8 cellular contexts compared by ENCODE assay signal in the genomic region with DNA sequence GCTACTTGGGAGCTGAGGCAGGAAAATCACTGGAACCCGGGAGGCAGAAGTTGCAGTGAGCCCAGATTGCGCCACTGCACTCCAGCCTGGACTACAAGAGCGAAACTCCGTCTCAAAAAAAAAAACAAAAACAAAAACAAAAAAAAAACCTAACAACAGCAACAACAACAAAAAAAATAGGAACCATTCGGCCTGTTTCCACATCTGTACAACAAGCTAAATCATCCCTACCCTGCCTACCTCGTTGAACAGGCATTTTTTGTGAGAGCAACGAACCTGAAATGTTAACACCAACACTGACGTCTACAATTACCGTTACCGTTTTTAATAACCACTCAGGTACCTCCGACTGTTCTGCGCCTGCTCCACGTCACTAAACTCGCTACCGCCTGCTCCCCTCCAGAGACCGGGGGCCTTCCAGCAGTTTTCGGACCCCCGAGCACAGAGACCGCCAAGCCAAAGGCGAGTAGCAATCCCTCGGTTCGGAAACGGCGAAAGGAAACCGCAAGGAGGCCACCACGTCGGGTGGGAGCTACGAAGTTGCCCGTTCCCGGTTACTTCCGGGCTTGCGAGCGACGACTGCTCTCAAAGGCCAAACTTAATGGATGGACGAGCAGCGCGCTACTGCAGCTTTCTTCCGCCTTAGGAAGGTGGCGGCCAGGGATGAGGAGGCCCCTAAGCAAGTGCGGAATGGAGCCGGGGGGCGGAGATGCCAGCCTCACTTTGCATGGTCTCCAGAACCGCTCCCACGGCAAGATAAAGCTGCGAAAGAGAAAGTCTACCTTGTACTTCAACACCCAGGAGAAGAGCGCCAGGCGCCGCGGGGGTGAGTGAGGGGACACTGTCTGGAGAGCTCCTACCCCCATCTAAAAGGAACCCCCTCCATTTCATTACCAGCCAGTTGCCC. TPM values are rescaled to one million over a fixed set of nuclear protein-coding genes. Genes with fewer than 3 reads are reported as not detected.
DNase-seq lines count a peak whose midpoint lies in the region; ATAC-seq and TF ChIP-seq lines count a peak whose summit lies in the region.

A gene (plus strand): TSS at position 635 of the 907 bp plus-strand sequence. CDS start 29 bp downstream, at position 664.
A gene with protein sequence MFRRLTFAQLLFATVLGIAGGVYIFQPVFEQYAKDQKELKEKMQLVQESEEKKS (minus strand): TSS at position 536 of the 907 bp plus-strand sequence. CDS start 1,331 bp downstream, outside the sequence.

- peak within 1 kb of the TSS; percentile 88 for H2AFZ ChIP-seq in PC-3 (ENCODE audit: low read length)

- intact Hi-C loops in PC-3 (cut with micrococcal nuclease): loop anchor here (2.0 to 5.0 kb wide), 2 partner anchors 88 to 116 kb away; a partner anchor contains a TSS

- peak within 1 kb of the TSS; percentile 82 for H3K27ac ChIP-seq in PC-3 (ENCODE audit: low read length)
- peak within 1 kb of the TSS; percentile 98 for H3K27ac ChIP-seq in muscle layer of duodenum (ENCODE audit: low read length)

- TSS peak; percentile 73 for BruUV-seq in PC-3 (replicated peaks; lab: Mats Ljungman, UMichigan)

- H3K9me2 ChIP-seq in PC-3 (replicated peaks; ENCODE audit: low read length): no peaks in the 10 kb centered on the region

- H3K9me3 ChIP-seq in PC-3 (ENCODE audit: low read length): no peaks in the 10 kb centered on the region
- no peaks in the 10 kb centered on the region for H3K9me3 ChIP-seq in muscle layer of duodenum (ENCODE audit: control insufficient read depth in 1 of 2, low read length in 2 of 2)

- no peak for TF ChIP-seq CTCF in PC-3 (conservative IDR thresholded peaks at IDR 0.05; ENCODE audit: low read depth, low read length)

- H3K27me3 Mint-ChIP-seq in IgD-negative memory B cell: no peaks in the 10 kb centered on the region

- peaks cover 45 to 58% (median 47%) of the 10 kb centered on the region in 3 donors for H3K4me1 Mint-ChIP-seq in IgD-negative memory B cell

- H3K27ac Mint-ChIP-seq in IgD-negative memory B cell: peak within 1 kb of the TSS; percentile 97 to 100 (median 100)

- H3K27me3 ChIP-seq in PC-3 (ENCODE audit: low read length) (no peaks in the 10 kb centered on the region), muscle layer of duodenum (ENCODE audit: low read depth, low read length) (no peaks in the 10 kb centered on the region)

- CTCF ChIA-PET in PC-3 (lab: Charles Lee): interaction anchor here (0.6 kb wide), 1 partner anchor 55 kb away, joined by 9 read pairs; no protein-coding TSS in a partner anchor

- peak; percentile 24 for DNase-seq in DMS153 treated with DMSO at 0.1 percent for 48 hours (lab: John Stamatoyannopoulos, UW; ENCODE audit: unreplicated experiment)
- peak; percentile 76 for DNase-seq in PC-3
- peak; percentile 82 for DNase-seq in activated T-cell treated with anti-CD3 and anti-CD28 coated beads, Interleukin-2, amount 50 U/mL, for 1 hour
- peak; percentile 59 for DNase-seq in stimulated activated CD8-positive, alpha-beta memory T cell treated with anti-CD3 and anti-CD28 coated beads, Interleukin-7, amount 100 ng/mL, for 24 hours (ENCODE audit: low read depth)

- ATAC-seq in GM21576 (IDR thresholded peaks at IDR 0.05; ENCODE audit: unreplicated experiment) (peak; percentile 91), PC-3 (peak; percentile 90), esophagus mucosa (peak; percentile 94)

- peak within 1 kb of the TSS; percentile 93 for H3K4me3 ChIP-seq in PC-3 (ENCODE audit: low read length)
- H3K4me3 ChIP-seq in muscle layer of duodenum (ENCODE audit: low read depth in 1 of 2, low read length in 2 of 2): peak within 1 kb of the TSS; percentile 89 to 99

- H3K9ac ChIP-seq in PC-3 (ENCODE audit: low read length): peak within 1 kb of the TSS; percentile 91

- H3K9me3 Mint-ChIP-seq in IgD-negative memory B cell: no peaks in the 10 kb centered on the region

- peaks cover 33% of the 10 kb centered on the region for H3K79me2 ChIP-seq in PC-3 (ENCODE audit: low read length)

- POLR2A ChIA-PET in PC-3 (lab: Charles Lee; ENCODE audit: unreplicated experiment): interaction anchor here (0.6 kb wide), 1 partner anchor 134 kb away, joined by 3 read pairs; no protein-coding TSS in a partner anchor

- peak within 1 kb of the TSS; percentile 75 for H3K4me2 ChIP-seq in PC-3 (ENCODE audit: low read length)

- no peaks in the 10 kb centered on the region for H3K36me3 ChIP-seq in PC-3 (ENCODE audit: low read depth, low read length)
- no peaks in the 10 kb centered on the region for H3K36me3 ChIP-seq in muscle layer of duodenum (ENCODE audit: control insufficient read depth in 1 of 2, insufficient read depth in 2 of 2, low read length in 2 of 2)

- H3K4me1 ChIP-seq in PC-3 (ENCODE audit: insufficient read depth, low read length): peaks cover 4% of the 10 kb centered on the region
- H3K4me1 ChIP-seq in muscle layer of duodenum (ENCODE audit: control insufficient read depth in 1 of 2, insufficient read depth in 2 of 2, low read length in 2 of 2): peaks cover 0 to 20% of the 10 kb centered on the region in 2 donors

- no peaks in the 10 kb centered on the region for H3F3A ChIP-seq in PC-3 (ENCODE audit: low read length, unreplicated experiment)

- H4K20me1 ChIP-seq in PC-3 (ENCODE audit: low read length): no peaks in the 10 kb centered on the region

- H3K4me3 Mint-ChIP-seq in IgD-negative memory B cell: peak within 1 kb of the TSS; percentile 97 to 99 (median 98)

- peaks cover 3% of the 10 kb centered on the region for H3K36me3 Mint-ChIP-seq in IgD-negative memory B cell

RNA-seq across cellular contexts. Expression of the first gene that starts in this region (rescaled TPM):
- 26.1 TPM for polyA plus RNA-seq in IgD-negative memory B cell
- total RNA-seq in PC-3 (2014; rRNA removed) (10.9 and 15.3 TPM in 2 replicates), esophagus mucosa (9.1 TPM)

RNA-seq across cellular contexts. Expression of the second gene that starts in this region (rescaled TPM):
- 36.0 TPM for polyA plus RNA-seq in IgD-negative memory B cell
- total RNA-seq in PC-3 (2014; rRNA removed) (8.4 and 8.6 TPM in 2 replicates), esophagus mucosa (4.5 TPM)

Comparison
In these comparisons a context has a peak if more than half of its experiments do, and no peak if none do; other contexts are left out.
1. Peak in every context shown above with its lines: DNase-seq, ATAC-seq, H3K4me3 ChIP-seq and H3K27ac ChIP-seq.
2. DNase-seq: peak in every context shown above with its lines; median percentile 82 in activated T-cell treated with anti-CD3 and anti-CD28 coated beads, Interleukin-2, amount 50 U/mL, for 1 hour; 76 in PC-3; 59 in stimulated activated CD8-positive, alpha-beta memory T cell treated with anti-CD3 and anti-CD28 coated beads, Interleukin-7, amount 100 ng/mL, for 24 hours; 24 in DMS153 treated with DMSO at 0.1 percent for 48 hours.